Comparison of ENCODE assay signal across 13 cellular contexts in genomic region chr1:25986773-25987172, GRCh38. TPM values are rescaled to one million over a fixed set of nuclear protein-coding genes. Genes with fewer than 3 reads are reported as not detected.
"Had no signal": no experiment of that assay in that cellular context is flagged by ENCODE, and none has a peak within 500 bp of the region (broad histone marks: within the 10 kb centered on the region; RNA-seq: fewer than 3 reads in every experiment).

No MANE protein-coding gene starts in this region.

RNA-seq across cellular contexts. Expression of gene EXTL1, which starts 34.8 kb away (rescaled TPM):
- total RNA-seq: natural killer cell; natural killer cell treated with Interleukin-12 subunit alpha and Interleukin-12 subunit beta and Interleukin-15 and Interleukin-18, amount 100 ng/mL, for 72 hours; pulmonary artery endothelial cell had no signal
- polyA plus RNA-seq: naive thymus-derived CD4-positive, alpha-beta T cell; naive thymus-derived CD8-positive, alpha-beta T cell had no signal

RNA-seq across cellular contexts. Expression of gene SLC30A2, which starts 59.1 kb away (rescaled TPM):
- total RNA-seq: naive thymus-derived CD4-positive, alpha-beta T cell; naive thymus-derived CD8-positive, alpha-beta T cell; natural killer cell; natural killer cell treated with Interleukin-12 subunit alpha and Interleukin-12 subunit beta and Interleukin-15 and Interleukin-18, amount 100 ng/mL, for 72 hours; neural crest cell; occipital lobe; osteoblast; osteocyte; posterior vena cava; pulmonary artery endothelial cell; sciatic nerve; spleen had no signal
- polyA plus RNA-seq: naive thymus-derived CD4-positive, alpha-beta T cell; ovary; spleen had no signal
